ENCODE assay signal across 8 cellular contexts in the genomic region with DNA sequence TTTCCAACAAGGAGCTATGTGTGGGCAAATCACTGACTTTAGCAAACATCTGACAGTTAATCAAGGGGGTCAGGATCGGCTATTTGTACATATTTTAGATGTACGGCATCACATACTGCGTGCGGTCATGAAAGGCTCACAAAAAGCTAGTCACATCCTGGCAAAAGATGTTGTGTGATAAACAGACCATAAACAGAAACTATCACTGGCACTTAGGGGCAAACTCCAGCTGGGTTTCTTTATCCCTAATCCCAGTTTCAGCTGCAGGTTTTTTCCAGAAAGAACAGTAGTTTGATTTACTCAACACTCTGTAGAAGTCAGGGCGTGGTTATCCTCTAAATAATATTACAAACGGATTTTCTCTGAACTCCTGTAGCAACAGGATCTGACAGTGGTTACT.
DNase-seq lines count a peak whose midpoint lies in the region; ATAC-seq and TF ChIP-seq lines count a peak whose summit lies in the region.

No MANE protein-coding gene starts in this region.

- TF ChIP-seq CTCF in left ventricle myocardium inferior (IDR thresholded peaks at IDR 0.05; ENCODE audit: borderline replicate concordance) (no peak), astrocyte of the spinal cord (IDR thresholded peaks at IDR 0.05; ENCODE audit: low read depth, low read length) (no peak), upper lobe of left lung (IDR thresholded peaks at IDR 0.05) (no peak)

- intact Hi-C loops in left ventricle myocardium inferior (cut with micrococcal nuclease) (no loop called here), left cardiac atrium (cut with DNase I) (no loop called here)

- H3K4me1 ChIP-seq in left ventricle myocardium inferior = peaks cover 32% of the 10 kb centered on the region
- peaks cover 15 to 24% (median 23%) of the 10 kb centered on the region in 4 donors for H3K4me1 ChIP-seq in upper lobe of left lung
- H3K4me1 ChIP-seq in HAP-1 = peaks cover 43% of the 10 kb centered on the region

- ATAC-seq in left cardiac atrium = no peak
- ATAC-seq in left lobe of liver = peak; percentile 2
- no peak for ATAC-seq in upper lobe of left lung (ENCODE audit: low FRiP score in 2 of 2)
- no peak for ATAC-seq in GM19035 (IDR thresholded peaks at IDR 0.05; ENCODE audit: unreplicated experiment)

- in situ Hi-C loops in astrocyte of the spinal cord (cut with HindIII; ENCODE audit: low sequenced_read_pairs) (no loop called here), HAP-1 (cut with MboI; ENCODE audit: low sequenced_read_pairs) (no loop called here)

- H3K27me3 ChIP-seq in left ventricle myocardium inferior (ENCODE audit: low read depth) (no peaks in the 10 kb centered on the region), upper lobe of left lung (no peaks in the 10 kb centered on the region), HAP-1 (ENCODE audit: low read depth) (no peaks in the 10 kb centered on the region)

- peak overlapping the region; percentile 67 for H3K4me3 ChIP-seq in left ventricle myocardium inferior
- H3K4me3 ChIP-seq in astrocyte of the spinal cord (ENCODE audit: low read depth, low read length) = no peak overlapping the region
- peak overlapping the region in 1 of 4 donors; percentile 56 for H3K4me3 ChIP-seq in upper lobe of left lung
- H3K4me3 ChIP-seq in HAP-1 = no peak overlapping the region

- peak in 2 of 4 donors; percentile 51 to 66 for TF ChIP-seq EP300 in upper lobe of left lung (IDR thresholded peaks at IDR 0.05)

- peaks cover 9% of the 10 kb centered on the region for H3K9me3 ChIP-seq in left ventricle myocardium inferior (replicated peaks)
- peaks cover 0 to 2% (median under 1%) of the 10 kb centered on the region in 4 donors for H3K9me3 ChIP-seq in upper lobe of left lung
- H3K9me3 ChIP-seq in HAP-1 = no peaks in the 10 kb centered on the region

- no peak for TF ChIP-seq POLR2A in upper lobe of left lung (IDR thresholded peaks at IDR 0.05)

- 49 to 51% methylated on average over 6 of the region's 6 CpGs for WGBS in upper lobe of left lung, 2 donors

- H3K27ac ChIP-seq in left ventricle myocardium inferior (replicated peaks) = peak overlapping the region; percentile 99
- peak overlapping the region; percentile 91 to 99 (median 94) for H3K27ac ChIP-seq in upper lobe of left lung

- H3K36me3 ChIP-seq in left ventricle myocardium inferior (peaks cover 1% of the 10 kb centered on the region), upper lobe of left lung (no peaks in the 10 kb centered on the region), HAP-1 (replicated peaks) (no peaks in the 10 kb centered on the region)

- DNase-seq in left ventricle myocardium inferior (no peak), left cardiac atrium (no peak), astrocyte of the spinal cord (ENCODE audit: low read depth, low spot score) (peak; percentile 22), left lobe of liver (ENCODE audit: low spot score) (no peak), upper lobe of left lung (no peak), Ammon's horn (ENCODE audit: low spot score) (no peak), HAP-1 (ENCODE audit: low spot score in 2 of 2) (no peak)
